In the genomic region with DNA sequence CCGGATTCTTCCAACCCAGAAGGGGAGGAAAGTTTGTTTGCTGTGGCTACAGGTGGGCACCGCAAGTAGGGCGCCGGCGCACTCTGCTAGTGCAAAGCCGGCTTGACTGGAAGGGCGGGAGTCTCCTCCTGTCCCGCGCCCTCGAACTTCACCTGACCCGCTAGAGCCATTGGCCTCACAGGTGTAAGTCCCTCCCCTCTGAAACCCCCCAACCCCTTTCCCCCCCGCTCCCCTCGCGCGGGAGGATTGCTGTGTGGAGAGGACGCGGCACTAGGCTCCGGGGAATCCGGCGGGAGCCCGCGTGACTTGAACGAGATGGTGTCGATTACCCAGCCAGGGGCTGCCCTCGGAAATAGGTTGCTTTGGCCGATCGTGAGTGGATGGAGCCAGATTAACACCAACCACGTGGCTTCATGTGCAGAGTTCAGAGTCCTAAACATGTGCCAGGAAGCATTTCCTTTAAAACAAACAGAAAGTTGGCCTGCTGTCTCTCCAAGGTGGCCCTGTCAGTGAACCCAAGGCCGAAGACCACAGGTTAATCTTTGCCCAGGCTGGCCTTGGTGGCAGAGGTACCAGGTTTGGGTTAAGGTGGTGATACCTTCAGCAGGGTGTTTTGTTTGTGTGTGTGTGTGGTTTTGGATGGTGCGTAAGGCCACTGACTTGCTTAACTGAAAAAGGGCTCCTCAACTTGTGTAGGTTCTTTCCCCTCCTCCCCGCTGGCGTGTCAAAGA, we compare ENCODE assay signal across 8 cellular contexts. TPM values are rescaled to one million over a fixed set of nuclear protein-coding genes. Genes with fewer than 3 reads are reported as not detected.
DNase-seq lines count a peak whose midpoint lies in the region; ATAC-seq, FAIRE-seq and TF ChIP-seq lines count a peak whose summit lies in the region.

No MANE protein-coding gene starts in this region.

- peak overlapping the region; percentile 96 for H3K4me2 ChIP-seq in DND-41 (ENCODE audit: insufficient read depth, low read length)

- peaks cover 20% of the 10 kb centered on the region for H4K20me1 ChIP-seq in DND-41 (ENCODE audit: insufficient read depth, low read length)

- peak overlapping the region; percentile 70; the same call in 1 of the 2 replicates for H2AFZ ChIP-seq in DND-41 (ENCODE audit: low read depth, low read length)

- H3K9me3 ChIP-seq in DND-41 (ENCODE audit: insufficient read depth, low read length, severe bottlenecking) (no peaks in the 10 kb centered on the region), kidney (ENCODE audit: control insufficient read depth in 1 of 2, low read length in 2 of 2) (no peaks in the 10 kb centered on the region)

- ATAC-seq in DND-41 (ENCODE audit: insufficient read depth, low read depth) = peak; percentile 12; the same call in 1 of the 3 replicates

- H3K36me3 ChIP-seq in DND-41 (ENCODE audit: insufficient read depth, low read length) (no peaks in the 10 kb centered on the region), H7 (replicated peaks; ENCODE audit: control insufficient read depth, insufficient read depth, low read length) (no peaks in the 10 kb centered on the region), kidney (ENCODE audit: control insufficient read depth in 1 of 2, insufficient read depth in 2 of 2, low read length in 2 of 2) (no peaks in the 10 kb centered on the region)

- peaks cover 48% of the 10 kb centered on the region for H3K27me3 ChIP-seq in DND-41 (ENCODE audit: insufficient read depth, low read length, poor library complexity)
- no peaks in the 10 kb centered on the region for H3K27me3 ChIP-seq in H7 (ENCODE audit: control insufficient read depth, insufficient read depth, low read length)

- peak overlapping the region; percentile 28 to 62; a peak in 3 of 4 replicates for H3K4me3 ChIP-seq in DND-41 (ENCODE audit: low read depth in 1 of 2, low read length in 2 of 2)
- H3K4me3 ChIP-seq in H7 (ENCODE audit: insufficient read depth, low read depth, low read length) = peak overlapping the region; percentile 78
- H3K4me3 ChIP-seq in kidney (ENCODE audit: low read length in 2 of 2) = peak overlapping the region; percentile 61 to 78

- intact Hi-C loops in kidney (cut with DNase I) = no loop called here

- H3K27ac ChIP-seq in DND-41 (ENCODE audit: low read length) = no peak overlapping the region
- peak overlapping the region; percentile 86 to 87 for H3K27ac ChIP-seq in kidney (ENCODE audit: low read depth in 2 of 2, low read length in 2 of 2)

- DNase-seq in DND-41 = no peak
- DNase-seq in H7 = no peak
- peak; percentile 86 for DNase-seq in RPMI8226
- peak; percentile 70 for DNase-seq in activated naive CD4-positive, alpha-beta T cell treated with anti-CD3 and anti-CD28 coated beads, Interleukin-2, amount 50 U/mL, for 16 hours
- peak; percentile 80 for DNase-seq in kidney
- DNase-seq in stimulated activated CD4-positive, alpha-beta T cell treated with anti-CD3 and anti-CD28 coated beads, Interleukin-2, amount 100 ng/mL, for 48 hours = peak; percentile 54 to 55
- no peak for DNase-seq in DMS153 treated with DMSO at 0.1 percent for 48 hours (lab: John Stamatoyannopoulos, UW; ENCODE audit: unreplicated experiment)
- DNase-seq in hepatic stellate cell (ENCODE audit: low spot score) = no peak

- H3K4me1 ChIP-seq in DND-41 (ENCODE audit: insufficient read depth, low read length) = peaks cover 31% of the 10 kb centered on the region
- H3K4me1 ChIP-seq in kidney (ENCODE audit: control insufficient read depth in 1 of 2, insufficient read depth in 1 of 2, low read depth in 1 of 2, low read length in 2 of 2) = peaks cover 0 to 5% of the 10 kb centered on the region in 2 donors

- no peak for TF ChIP-seq CTCF in DND-41 (IDR thresholded peaks at IDR 0.05; ENCODE audit: borderline replicate concordance, extremely low read depth, low read length, poor library complexity, severe bottlenecking)
- TF ChIP-seq CTCF in kidney (IDR thresholded peaks at IDR 0.05; ENCODE audit: borderline replicate concordance, extremely low read depth, insufficient read depth) = no peak

- no peaks in the 10 kb centered on the region for H3K79me2 ChIP-seq in DND-41 (ENCODE audit: insufficient read depth, low read length)

- H3K9ac ChIP-seq in DND-41 (ENCODE audit: low read depth, low read length) = peak overlapping the region; percentile 59
- H3K9ac ChIP-seq in kidney (ENCODE audit: low read length in 2 of 2) = peak overlapping the region; percentile 1 to 65

- no peak for FAIRE-seq in kidney (lab: Jason Lieb, UNC)

RNA-seq across cellular contexts. Expression of a gene that starts 1.0 kb away (rescaled TPM):
- total RNA-seq in H7 (2014; rRNA removed; shearing (Covaris generic)) = 36.8 and 80.7 TPM in 2 replicates
- total RNA-seq in kidney = 23.2 TPM
- 35.8 TPM for polyA plus RNA-seq in kidney (ENCODE audit: insufficient read depth, low read depth, low replicate concordance)

Comparison
In these comparisons a context has a peak if more than half of its experiments do, and no peak if none do; other contexts are left out.
1. DNase-seq: peak in RPMI8226 (single experiment), activated naive CD4-positive, alpha-beta T cell treated with anti-CD3 and anti-CD28 coated beads, Interleukin-2, amount 50 U/mL, for 16 hours (single experiment), kidney (single experiment) and stimulated activated CD4-positive, alpha-beta T cell treated with anti-CD3 and anti-CD28 coated beads, Interleukin-2, amount 100 ng/mL, for 48 hours (2 of 2); none in DND-41 (single experiment), H7 (single experiment), DMS153 treated with DMSO at 0.1 percent for 48 hours (single experiment) and hepatic stellate cell (single experiment).
2. Peak in every context shown above with its lines, with median percentiles within 50 percentile points of each other: H3K4me3 ChIP-seq.